In genomic region chr10:15660990-15661389, GRCh38 we compare ENCODE assay signal across 2 cellular contexts.
TF ChIP-seq lines count a peak whose summit lies in the region.

No MANE protein-coding gene starts in this region.

TF ChIP-seq in GM23338, 12 proteins besides CTCF, POLR2A, EP300 and RAD21:
- TF ChIP-seq JUNB (IDR thresholded peaks at IDR 0.05; ENCODE audit: unreplicated experiment) = no peak
- TF ChIP-seq STAT1 (IDR thresholded peaks at IDR 0.05; ENCODE audit: unreplicated experiment) = no peak
- TF ChIP-seq POLR2AphosphoS5 (IDR thresholded peaks at IDR 0.05; ENCODE audit: low read depth) = no peak
- no peak for TF ChIP-seq ZNF331 (CRISPR knock-in tag; IDR thresholded peaks at IDR 0.05; ENCODE audit: low read depth)
- TF ChIP-seq EZH2 (IDR thresholded peaks at IDR 0.05; ENCODE audit: low read depth, unreplicated experiment) = no peak
- no peak for TF ChIP-seq EZH2phosphoT487 (IDR thresholded peaks at IDR 0.05; ENCODE audit: unreplicated experiment)
- no peak for TF ChIP-seq REST (IDR thresholded peaks at IDR 0.05; ENCODE audit: unreplicated experiment)
- TF ChIP-seq NANOG (IDR thresholded peaks at IDR 0.05; ENCODE audit: borderline replicate concordance) = no peak
- TF ChIP-seq CREB1 (CRISPR knock-in tag; IDR thresholded peaks at IDR 0.05; ENCODE audit: low read depth) = no peak
- TF ChIP-seq ZNF462 (CRISPR knock-in tag; IDR thresholded peaks at IDR 0.05) = no peak
- TF ChIP-seq ZNF114 (CRISPR knock-in tag; IDR thresholded peaks at IDR 0.05) = no peak
- no peak for TF ChIP-seq ETS1 (IDR thresholded peaks at IDR 0.05)

TF ChIP-seq in H1, 55 proteins besides CTCF, POLR2A, EP300 and RAD21:
- TF ChIP-seq BRCA1 (IDR thresholded peaks at IDR 0.05; ENCODE audit: low read depth, low read length) = no peak
